ENCODE assay signal across 34 cellular contexts in the genomic region with DNA sequence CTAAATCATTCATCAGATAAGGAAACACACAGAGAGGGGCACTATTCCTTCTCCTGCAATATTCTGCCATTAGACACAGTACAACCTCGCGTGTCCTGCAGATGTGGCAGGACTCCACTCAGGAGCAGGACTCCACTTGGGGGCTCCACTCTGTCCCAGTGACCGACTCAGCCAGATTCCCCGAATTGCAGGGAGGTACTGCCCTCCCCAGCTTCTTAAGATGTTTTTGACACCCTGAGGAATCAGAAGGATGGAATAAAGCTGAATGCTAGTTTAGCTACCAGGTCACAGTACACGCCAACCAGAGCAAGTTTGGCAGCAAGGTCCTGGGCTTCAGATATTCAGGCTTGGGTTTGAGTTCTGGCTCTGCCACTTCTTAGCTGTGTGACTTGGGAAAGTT.
"Had no signal": no experiment of that assay in that cellular context is flagged by ENCODE, and none has a peak within 500 bp of the region (broad histone marks: within the 10 kb centered on the region; RNA-seq: fewer than 3 reads in every experiment).

No MANE protein-coding gene starts in this region.

- DNase-seq: Karpas-422, Kasumi-1, KG1, MG63, MM.1S, MV-4-11, NCI-H1048, NCI-H1092, NCI-H1092 treated with DMSO at 0.1 percent for 48 hours, NCI-H1105, NCI-H1105 treated with DMSO at 0.1 percent for 48 hours, NCI-H1417, NCI-H1417 treated with DMSO at 0.1 percent for 48 hours, NCI-H1436, NCI-H1436 treated with DMSO at 0.1 percent for 48 hours, NCI-H146, NCI-H1694 treated with DMSO at 0.1 percent for 48 hours, NCI-H187, NCI-H187 treated with DMSO at 0.1 percent for 48 hours, NCI-H1930, NCI-H2029, NCI-H2029 treated with DMSO at 0.1 percent for 48 hours, NCI-H2081, NCI-H2081 treated with DMSO at 0.1 percent for 48 hours, NCI-H2107, NCI-H2171, NCI-H2171 treated with DMSO at 0.1 percent for 48 hours, NCI-H2227 treated with DMSO at 0.1 percent for 48 hours, NCI-H226, NCI-H345, NCI-H446, NCI-H446 treated with DMSO at 0.1 percent for 48 hours, NCI-H510A had no signal

- H3K9me3 ChIP-seq: MG63 had no signal

- H3K4me3 ChIP-seq: MG63 had no signal

- H3K27ac ChIP-seq: KMS-11 had no signal

- H3K4me2 ChIP-seq: KMS-11 had no signal

- H3K27me3 ChIP-seq: MG63 had no signal

- H3K36me3 ChIP-seq: MG63 had no signal
